10 cellular contexts compared by ENCODE assay signal in genomic region chr11:118688851-118689502, GRCh38. TPM values are rescaled to one million over a fixed set of nuclear protein-coding genes. Genes with fewer than 3 reads are reported as not detected.
DNase-seq lines count a peak whose midpoint lies in the region; ATAC-seq and TF ChIP-seq lines count a peak whose summit lies in the region.
"Had no signal": no experiment of that assay in that cellular context is flagged by ENCODE, and none has a peak within 500 bp of the region (broad histone marks: within the 10 kb centered on the region; RNA-seq: fewer than 3 reads in every experiment).

No MANE protein-coding gene starts in this region.

- peaks cover 3% of the 10 kb centered on the region for H3K4me1 Mint-ChIP-seq in glutamatergic neuron (ENCODE audit: low read depth, unreplicated experiment)

- H3K9me3 Mint-ChIP-seq in glutamatergic neuron (ENCODE audit: unreplicated experiment): peaks cover 9% of the 10 kb centered on the region
- H3K9me3 Mint-ChIP-seq: activated naive CD8-positive, alpha-beta T cell treated with anti-CD3 and anti-CD28 coated beads, Interleukin-2, amount 10 ng/mL, durations not matched to agents 7 days and 5 days had no signal

- TF ChIP-seq CTCF in C4-2B (conservative IDR thresholded peaks at IDR 0.05): no peak
- no peak for TF ChIP-seq CTCF in RWPE2 (IDR thresholded peaks at IDR 0.05; ENCODE audit: poor library complexity, severe bottlenecking)
- TF ChIP-seq CTCF in glutamatergic neuron (IDR thresholded peaks at IDR 0.05; ENCODE audit: partially characterized antibody, unreplicated experiment): no peak
- TF ChIP-seq CTCF in sigmoid colon (IDR thresholded peaks at IDR 0.05): no peak

- H3K27ac Mint-ChIP-seq in glutamatergic neuron (ENCODE audit: unreplicated experiment): no peak overlapping the region

- TF ChIP-seq EP300 in sigmoid colon (IDR thresholded peaks at IDR 0.05): no peak

- ATAC-seq in RWPE2 (ENCODE audit: low read depth) (no peak), GM21390 (IDR thresholded peaks at IDR 0.05; ENCODE audit: unreplicated experiment) (no peak)

- H3K27me3 Mint-ChIP-seq in glutamatergic neuron (ENCODE audit: unreplicated experiment): peaks cover 17% of the 10 kb centered on the region

- no peak for TF ChIP-seq POLR2A in sigmoid colon (IDR thresholded peaks at IDR 0.05)

- 92 to 94% methylated on average over 41 of the region's 41 CpGs for WGBS in sigmoid colon, 2 donors

- DNase-seq in RWPE2 (ENCODE audit: low spot score): no peak
- DNase-seq in glutamatergic neuron: peak; percentile 31
- no peak for DNase-seq in sigmoid colon
- no peak for DNase-seq in epidermal melanocyte (ENCODE audit: insufficient read length, low spot score)
- no peak for DNase-seq in DMS153 treated with DMSO at 0.1 percent for 48 hours (lab: John Stamatoyannopoulos, UW; ENCODE audit: unreplicated experiment)
- no peak for DNase-seq in anterior cingulate cortex (lab: John Stamatoyannopoulos, UW)
- DNase-seq: SIG-M5 had no signal

- H3K4me1 ChIP-seq in RWPE2 (ENCODE audit: insufficient read depth, poor library complexity, severe bottlenecking) (peaks cover 17% of the 10 kb centered on the region), sigmoid colon (peaks cover 0 to 19% (median 17%) of the 10 kb centered on the region in 4 donors)

- H3K36me3 ChIP-seq in RWPE2 (ENCODE audit: low read depth) (no peaks in the 10 kb centered on the region), sigmoid colon (no peaks in the 10 kb centered on the region)

- H3K4me3 Mint-ChIP-seq in glutamatergic neuron (ENCODE audit: unreplicated experiment): no peak overlapping the region

- intact Hi-C loops in sigmoid colon (cut with DNase I): loop anchor here (1.0 kb wide), 1 partner anchor 267 kb away; the partner anchor contains the start of gene UPK2

- H3K36me3 Mint-ChIP-seq in glutamatergic neuron (ENCODE audit: unreplicated experiment): no peaks in the 10 kb centered on the region
- H3K36me3 Mint-ChIP-seq: activated naive CD8-positive, alpha-beta T cell treated with anti-CD3 and anti-CD28 coated beads, Interleukin-2, amount 10 ng/mL, durations not matched to agents 7 days and 5 days had no signal

- H3K27ac ChIP-seq in C4-2B: peak overlapping the region; percentile 67
- peak overlapping the region; percentile 85 for H3K27ac ChIP-seq in RWPE2 (ENCODE audit: poor library complexity, severe bottlenecking)
- peak overlapping the region in 3 of 4 donors; percentile 73 to 82 (median 74) for H3K27ac ChIP-seq in sigmoid colon

- H3K27me3 ChIP-seq in RWPE2 (ENCODE audit: insufficient read depth, poor library complexity, severe bottlenecking): no peaks in the 10 kb centered on the region
- no peaks in the 10 kb centered on the region for H3K27me3 ChIP-seq in sigmoid colon

- no peaks in the 10 kb centered on the region for H3K9me3 ChIP-seq in RWPE2 (ENCODE audit: severe bottlenecking)
- H3K9me3 ChIP-seq in sigmoid colon: no peaks in the 10 kb centered on the region

- H3K4me3 ChIP-seq in RWPE2 (ENCODE audit: severe bottlenecking) (no peak overlapping the region), sigmoid colon (peak overlapping the region in 2 of 4 donors; percentile 42 to 49)

RNA-seq across cellular contexts. Expression of gene TREH, which starts 9.5 kb away (rescaled TPM):
- not detected for total RNA-seq in glutamatergic neuron (ENCODE audit: unreplicated experiment)
- not detected for total RNA-seq in sigmoid colon
- 1 to 10 TPM in 2 of 3 donors, under 1 TPM in 1; 0.46 to 1.4 (median 1.2) TPM for polyA plus RNA-seq in sigmoid colon
- total RNA-seq: activated naive CD8-positive, alpha-beta T cell treated with anti-CD3 and anti-CD28 coated beads, Interleukin-2, amount 10 ng/mL, durations not matched to agents 7 days and 5 days had no signal
